Comparison of ENCODE assay signal across 17 cellular contexts in the genomic region with DNA sequence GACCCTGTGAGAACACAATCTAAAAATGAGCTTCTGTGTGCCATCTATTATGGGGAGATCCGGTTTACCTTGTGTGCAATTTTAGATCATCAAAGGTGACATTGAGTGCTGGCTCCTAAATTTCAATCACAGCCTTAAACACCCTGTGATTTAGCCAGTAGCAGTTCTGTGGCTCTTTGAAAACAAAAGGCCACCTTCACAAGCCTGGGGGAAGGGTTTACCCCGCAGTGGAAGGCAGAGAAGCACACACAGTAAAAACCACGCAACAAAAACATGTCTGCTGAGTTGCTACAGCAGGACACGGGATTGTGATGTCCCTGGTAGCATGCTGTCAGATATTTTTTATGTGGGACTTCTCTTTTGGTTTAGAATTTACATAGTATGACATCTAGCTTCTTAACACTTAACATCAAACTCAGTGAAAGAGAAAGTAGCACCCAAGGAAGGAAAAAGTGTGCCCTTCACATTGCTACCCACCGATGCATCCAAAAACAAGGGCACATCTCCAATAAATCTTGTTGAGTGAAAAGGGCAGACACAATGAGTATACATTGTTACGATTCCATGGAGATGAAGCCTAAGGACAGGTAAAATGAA. TPM values are rescaled to one million over a fixed set of nuclear protein-coding genes. Genes with fewer than 3 reads are reported as not detected.
A peak's percentile ranks its signal among the peaks of the same experiment; 100 is the strongest.
DNase-seq lines count a peak whose midpoint lies in the region; ATAC-seq, FAIRE-seq and TF ChIP-seq lines count a peak whose summit lies in the region.
"Had no signal": no experiment of that assay in that cellular context is flagged by ENCODE, and none has a peak within 500 bp of the region (broad histone marks: within the 10 kb centered on the region; RNA-seq: fewer than 3 reads in every experiment).

No MANE protein-coding gene starts in this region.

- no peak for DNase-seq in SK-N-SH
- peak; percentile 50 for DNase-seq in astrocyte of the hippocampus (ENCODE audit: low read depth, low spot score)
- no peak for DNase-seq in foreskin keratinocyte
- no peak for DNase-seq in osteoblast (ENCODE audit: insufficient read length, low spot score, missing footprints)
- no peak for DNase-seq in frontal cortex (ENCODE audit: low spot score in 2 of 2)
- no peak for DNase-seq in stimulated activated CD4-positive, alpha-beta T cell treated with anti-CD3 and anti-CD28 coated beads, Interleukin-15, amount 100 ng/mL, for 24 hours
- DNase-seq: amniotic stem cell; colonic mucosa; DMS79; naive thymus-derived CD4-positive, alpha-beta T cell; NCI-H146; T-helper 2 cell had no signal

- POLR2A ChIA-PET in SK-N-SH (lab: Yijun Ruan, JAX): no interaction called here

- peaks cover 13% of the 10 kb centered on the region for H3F3A ChIP-seq in SK-N-SH (replicated peaks; ENCODE audit: insufficient read depth)

- TF ChIP-seq RAD21 in SK-N-SH (IDR thresholded peaks at IDR 0.05; ENCODE audit: low read length): no peak

- H3K36me3 ChIP-seq in SK-N-SH (replicated peaks in 1 of 2; ENCODE audit: control insufficient read depth in 1 of 2, insufficient read depth in 2 of 2, low read length in 1 of 2) (no peaks in the 10 kb centered on the region), osteoblast (ENCODE audit: insufficient read depth, low read length) (no peaks in the 10 kb centered on the region)
- H3K36me3 ChIP-seq: colonic mucosa had no signal

- no peak overlapping the region for H3K4me3 ChIP-seq in SK-N-SH (ENCODE audit: low read depth in 2 of 2, low read length in 1 of 2)
- H3K4me3 ChIP-seq in osteoblast (ENCODE audit: insufficient read depth, low read length): no peak overlapping the region
- H3K4me3 ChIP-seq: colonic mucosa had no signal

- no peak overlapping the region for H3K9ac ChIP-seq in SK-N-SH

- H3K79me2 ChIP-seq in SK-N-SH (ENCODE audit: insufficient read depth) (no peaks in the 10 kb centered on the region), osteoblast (ENCODE audit: insufficient read depth, low read length) (no peaks in the 10 kb centered on the region)

- CTCF ChIA-PET in SK-N-SH (lab: Yijun Ruan, JAX): no interaction called here

- ATAC-seq in SK-N-SH treated with all-trans-retinoic acid at 6 μM for 48 hours (no peak), foreskin keratinocyte (no peak), GM18520 (IDR thresholded peaks at IDR 0.05; ENCODE audit: unreplicated experiment) (no peak)
- ATAC-seq: HCT116; naive thymus-derived CD4-positive, alpha-beta T cell had no signal

- H3K9me3 ChIP-seq in SK-N-SH: no peaks in the 10 kb centered on the region
- no peaks in the 10 kb centered on the region for H3K9me3 ChIP-seq in osteoblast (ENCODE audit: low read depth, low read length)
- H3K9me3 ChIP-seq: colonic mucosa had no signal

- TF ChIP-seq CTCF in SK-N-SH (IDR thresholded peaks at IDR 0.05) (no peak), foreskin keratinocyte (conservative IDR thresholded peaks at IDR 0.05) (no peak), osteoblast (IDR thresholded peaks at IDR 0.05; ENCODE audit: extremely low read depth, low read depth, low read length) (no peak)

- H3K4me2 ChIP-seq in SK-N-SH (peak overlapping the region; percentile 25; the same call in 1 of the 2 replicates), osteoblast (ENCODE audit: insufficient read depth, low read length) (peak overlapping the region; percentile 5)

- H3K27ac ChIP-seq in SK-N-SH (ENCODE audit: low read depth in 2 of 2, low read length in 1 of 2) (peak overlapping the region in 1 of 2 experiments; percentile 57; a peak in 2 of 4 replicates), foreskin keratinocyte (peak overlapping the region; percentile 96), osteoblast (ENCODE audit: low read depth, low read length) (peak overlapping the region; percentile 7)
- H3K27ac ChIP-seq: C4-2B, colonic mucosa had no signal

- H4K20me1 ChIP-seq in SK-N-SH (ENCODE audit: insufficient read depth): no peaks in the 10 kb centered on the region
- no peaks in the 10 kb centered on the region for H4K20me1 ChIP-seq in osteoblast (ENCODE audit: insufficient read depth, low read length)

- no peak for FAIRE-seq in frontal cortex (lab: Jason Lieb, UNC)
- FAIRE-seq: A204.1 had no signal

- H3K4me1 ChIP-seq in SK-N-SH (ENCODE audit: control insufficient read depth in 1 of 2, insufficient read depth in 2 of 2, low read depth in 1 of 2, low read length in 1 of 2): peaks cover 2 to 7% of the 10 kb centered on the region in 2 experiments; a peak in 3 of 4 replicates
- H3K4me1 ChIP-seq in foreskin keratinocyte: peaks cover 48% of the 10 kb centered on the region
- H3K4me1 ChIP-seq in osteoblast (ENCODE audit: insufficient read depth, low read length): peaks cover 34% of the 10 kb centered on the region
- H3K4me1 ChIP-seq: colonic mucosa had no signal

- no peaks in the 10 kb centered on the region for H3K9me2 ChIP-seq in SK-N-SH

- H3K27me3 ChIP-seq in SK-N-SH (ENCODE audit: insufficient read depth) (no peaks in the 10 kb centered on the region), foreskin keratinocyte (no peaks in the 10 kb centered on the region), osteoblast (ENCODE audit: insufficient read depth, low read length) (no peaks in the 10 kb centered on the region)
- H3K27me3 ChIP-seq: colonic mucosa had no signal

- WGBS in SK-N-SH (ENCODE audit: low lambda C conversion rate): 95% methylated on average over 6 of the region's 6 CpGs

- H2AFZ ChIP-seq in SK-N-SH (ENCODE audit: low read depth) (peak overlapping the region; percentile 32; the same call in 1 of the 2 replicates), osteoblast (ENCODE audit: low read length) (peak overlapping the region; percentile 62)

- TF ChIP-seq EP300 in SK-N-SH (IDR thresholded peaks at IDR 0.05; ENCODE audit: borderline replicate concordance in 1 of 2, low read depth in 1 of 2, low read length in 1 of 2): no peak

TF ChIP-seq in SK-N-SH, 30 proteins besides CTCF, POLR2A, EP300 and RAD21 (continues in another document):
- no peak for TF ChIP-seq ZBTB33 (IDR thresholded peaks at IDR 0.05; ENCODE audit: borderline replicate concordance, low read depth)
- TF ChIP-seq EZH2phosphoT487 (IDR thresholded peaks at IDR 0.05; ENCODE audit: borderline replicate concordance, low read depth): no peak
- no peak for TF ChIP-seq SIN3A (IDR thresholded peaks at IDR 0.05; ENCODE audit: borderline replicate concordance, low read depth, low read length)
- no peak for TF ChIP-seq YY1 (IDR thresholded peaks at IDR 0.05; ENCODE audit: low read depth)
- no peak for TF ChIP-seq NRF1 (IDR thresholded peaks at IDR 0.05; ENCODE audit: low read depth, low read length)
- TF ChIP-seq CHD2 (IDR thresholded peaks at IDR 0.05; ENCODE audit: low read length, partially characterized antibody): no peak

TF ChIP-seq in SK-N-SH treated with all-trans-retinoic acid at 6 μM for 48 hours, 23 proteins besides CTCF, POLR2A, EP300 and RAD21 (continues in another document):
- TF ChIP-seq CSRNP3 (CRISPR knock-in tag; IDR thresholded peaks at IDR 0.05): no peak
- no peak for TF ChIP-seq TCF4 (CRISPR knock-in tag; IDR thresholded peaks at IDR 0.05; ENCODE audit: borderline replicate concordance)
- TF ChIP-seq ZFP3 (CRISPR knock-in tag; IDR thresholded peaks at IDR 0.05): no peak
- no peak for TF ChIP-seq CREB5 (CRISPR knock-in tag; IDR thresholded peaks at IDR 0.05; ENCODE audit: low read depth)
- TF ChIP-seq ZC3H10 (CRISPR knock-in tag; IDR thresholded peaks at IDR 0.05): no peak
- no peak for TF ChIP-seq PPARA (CRISPR knock-in tag; IDR thresholded peaks at IDR 0.05; ENCODE audit: borderline replicate concordance)

RNA-seq across cellular contexts. Expression of gene RNF152, which starts 56.1 kb away (rescaled TPM):
- polyA plus RNA-seq in SK-N-SH (2012; rRNA removed) (6.6 and 7.9 TPM in 2 replicates), foreskin keratinocyte (2.1 TPM in 2 replicates)
- polyA plus RNA-seq in SK-N-SH (2012; cell fraction: cytosol; rRNA removed): 3.4 and 5.5 TPM in 2 replicates
- polyA plus RNA-seq in SK-N-SH (2012; cell fraction: nucleus; rRNA removed): 4.3 and 5.7 TPM in 2 replicates
- total RNA-seq in foreskin keratinocyte (13.1 and 14.4 TPM in 2 replicates), osteoblast (3.3 and 5.0 TPM in 2 replicates), frontal cortex (106 TPM)
- polyA plus RNA-seq: naive thymus-derived CD4-positive, alpha-beta T cell had no signal
